8 cellular contexts compared by ENCODE assay signal in the genomic region with DNA sequence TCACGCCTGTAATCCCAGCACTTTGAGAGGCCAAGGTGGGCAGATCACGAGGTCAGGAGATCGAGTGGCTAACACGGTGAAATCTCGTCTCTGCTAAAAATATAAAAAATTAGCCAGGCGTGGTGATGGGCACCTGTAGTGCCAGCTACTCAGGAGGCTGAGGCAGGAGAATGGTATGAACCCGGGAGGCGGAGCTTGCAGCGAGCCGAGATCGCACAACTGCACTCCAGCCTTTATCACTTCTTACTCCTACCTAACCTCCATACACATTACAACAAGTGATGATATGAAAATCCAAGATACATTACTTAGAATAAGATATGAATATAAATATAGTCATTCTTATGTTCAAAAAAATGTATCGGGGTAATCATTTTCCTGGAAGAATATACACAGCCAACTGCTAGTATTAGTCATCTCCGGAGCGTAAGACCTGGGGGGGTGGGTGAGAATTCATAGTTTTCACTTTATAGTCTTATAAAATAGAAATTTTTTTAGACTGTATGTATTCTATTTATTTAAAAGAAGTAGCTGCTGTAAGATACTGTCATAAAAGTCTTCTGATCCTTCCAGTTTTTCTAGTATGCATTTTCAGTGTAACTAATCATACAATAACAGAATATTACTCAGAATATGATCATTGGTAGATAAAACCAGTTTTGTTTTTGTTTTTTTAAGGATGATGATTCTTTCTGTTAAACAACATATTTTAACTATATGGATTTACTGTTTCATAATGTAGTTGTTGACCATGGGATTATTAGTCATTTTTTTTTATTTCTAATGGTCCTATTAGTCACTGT. TPM values are rescaled to one million over a fixed set of nuclear protein-coding genes. Genes with fewer than 3 reads are reported as not detected.
DNase-seq lines count a peak whose midpoint lies in the region; ATAC-seq and TF ChIP-seq lines count a peak whose summit lies in the region.
"Not testable (repeated sequence)": the region's sequence is repeated elsewhere in the genome, so short reads cannot be mapped to it uniquely, and the experiment has no call there.

No MANE protein-coding gene starts in this region.

- not testable (repeated sequence) for DNase-seq in A673 (ENCODE audit: low spot score)
- peak; percentile 0 for DNase-seq in GM23248
- peak; percentile 76 for DNase-seq in PC-3
- DNase-seq in activated CD8-positive, alpha-beta memory T cell treated with anti-CD3 and anti-CD28 coated beads, Interleukin-2, amount 50 U/mL, for 48 hours, result peak; percentile 35
- DNase-seq in mammary epithelial cell, result peak; percentile 13
- peak; percentile 50 for DNase-seq in epithelial cell of esophagus (ENCODE audit: low read depth)
- peak; percentile 3 for DNase-seq in fibroblast of villous mesenchyme (ENCODE audit: low read depth)
- DNase-seq in mesenteric fat pad (ENCODE audit: low spot score), result peak; percentile 8

- H3K79me2 ChIP-seq in GM23248 (ENCODE audit: insufficient read depth); PC-3 (ENCODE audit: low read length); mammary epithelial cell (ENCODE audit: insufficient read depth, low read length): not testable (repeated sequence)

- POLR2A ChIA-PET in A673 (lab: Charles Lee; ENCODE audit: low non-redundant PET), result not testable (repeated sequence)
- POLR2A ChIA-PET in PC-3 (lab: Charles Lee; ENCODE audit: unreplicated experiment), result interaction anchor here (0.6 kb wide), 1 partner anchor 218 kb away, joined by 4 read pairs; no protein-coding TSS in a partner anchor

- not testable (repeated sequence) for H3K4me3 ChIP-seq in A673 (ENCODE audit: low read depth, low read length, poor library complexity, severe bottlenecking); GM23248; mammary epithelial cell (replicated peaks in 1 of 3; ENCODE audit: insufficient read depth in 1 of 3, low read depth in 2 of 3, low read length in 3 of 3); epithelial cell of esophagus (ENCODE audit: low read length); fibroblast of villous mesenchyme (ENCODE audit: low read depth, low read length)
- H3K4me3 ChIP-seq in PC-3 (ENCODE audit: low read length), result peak overlapping the region; percentile 50; the same call in 1 of the 2 replicates

- not testable (repeated sequence) for H3K36me3 ChIP-seq in A673 (ENCODE audit: insufficient read depth, low read length, poor library complexity, severe bottlenecking); PC-3 (ENCODE audit: low read depth, low read length); mammary epithelial cell (ENCODE audit: insufficient read depth, low read length)
- peaks cover 38% of the 10 kb centered on the region for H3K36me3 ChIP-seq in GM23248 (ENCODE audit: low read depth)

- H3K9me2 ChIP-seq in GM23248 (ENCODE audit: insufficient read depth); PC-3 (replicated peaks; ENCODE audit: low read length): not testable (repeated sequence)

- dilution Hi-C loops in mammary epithelial cell (cut with HindIII; ENCODE audit: low sequenced_read_pairs), result not testable (repeated sequence)

- TF ChIP-seq CTCF in A673 (conservative IDR thresholded peaks at IDR 0.05; ENCODE audit: low read depth, low read length); PC-3 (conservative IDR thresholded peaks at IDR 0.05; ENCODE audit: low read depth, low read length); mammary epithelial cell (conservative IDR thresholded peaks at IDR 0.05 in 1 of 2, IDR thresholded peaks at IDR 0.05 in 1 of 2; ENCODE audit: extremely low read depth in 1 of 2, insufficient read depth in 1 of 2, low read depth in 1 of 2, low read length in 2 of 2); epithelial cell of esophagus (IDR thresholded peaks at IDR 0.05; ENCODE audit: insufficient read depth, low read depth, low read length, missing control alignments); fibroblast of villous mesenchyme (IDR thresholded peaks at IDR 0.05; ENCODE audit: insufficient read depth, low read depth, low read length): not testable (repeated sequence)

- CTCF ChIA-PET in A673 (lab: Charles Lee); PC-3 (lab: Charles Lee); mammary epithelial cell (lab: Charles Lee; ENCODE audit: low non-redundant PET): not testable (repeated sequence)

- H3K4me1 ChIP-seq in A673 (ENCODE audit: insufficient read depth, low read length, poor library complexity, severe bottlenecking); GM23248 (ENCODE audit: insufficient read depth); mammary epithelial cell (ENCODE audit: insufficient read depth, low read length): not testable (repeated sequence)
- H3K4me1 ChIP-seq in PC-3 (ENCODE audit: insufficient read depth, low read length), result peaks cover 15% of the 10 kb centered on the region

- H3F3A ChIP-seq in GM23248 (ENCODE audit: insufficient read depth); PC-3 (ENCODE audit: low read length, unreplicated experiment): not testable (repeated sequence)

- not testable (repeated sequence) for H3K9ac ChIP-seq in GM23248; mammary epithelial cell (ENCODE audit: insufficient read depth, low read length)
- peak overlapping the region; percentile 91 for H3K9ac ChIP-seq in PC-3 (ENCODE audit: low read length)

- ATAC-seq in PC-3, result peak; percentile 66

- TSS peak; percentile 23 for BruUV-seq in A673 (replicated peaks; lab: Mats Ljungman, UMichigan)
- not testable (repeated sequence) for BruUV-seq in PC-3 (replicated peaks; lab: Mats Ljungman, UMichigan); mammary epithelial cell (replicated peaks; lab: Mats Ljungman, UMichigan)

- intact Hi-C loops in A673 (cut with micrococcal nuclease; ENCODE audit: unreplicated experiment); PC-3 (cut with micrococcal nuclease); mammary epithelial cell (cut with micrococcal nuclease): not testable (repeated sequence)

- H3K4me2 ChIP-seq in GM23248 (ENCODE audit: unreplicated experiment); mammary epithelial cell (ENCODE audit: insufficient read depth, low read depth, low read length): not testable (repeated sequence)
- H3K4me2 ChIP-seq in PC-3 (ENCODE audit: low read length), result peak overlapping the region; percentile 79

- not testable (repeated sequence) for H3K27me3 ChIP-seq in A673 (replicated peaks; ENCODE audit: insufficient read depth, low read depth, low read length, poor library complexity); GM23248 (replicated peaks; ENCODE audit: insufficient read depth); PC-3 (ENCODE audit: low read length); mammary epithelial cell (ENCODE audit: insufficient read depth, low read length)

- in situ Hi-C loops in GM23248 (cut with MboI); mammary epithelial cell (cut with MboI; ENCODE audit: low sequenced_read_pairs in 2 of 2): not testable (repeated sequence)

- H3K27ac ChIP-seq in A673 (ENCODE audit: low read depth, low read length, poor library complexity, severe bottlenecking); GM23248; mammary epithelial cell (ENCODE audit: insufficient read depth, low read depth, low read length): not testable (repeated sequence)
- peak overlapping the region; percentile 100 for H3K27ac ChIP-seq in PC-3 (ENCODE audit: low read length)

- H4K20me1 ChIP-seq in GM23248 (ENCODE audit: insufficient read depth); PC-3 (ENCODE audit: low read length); mammary epithelial cell (ENCODE audit: insufficient read depth, low read length): not testable (repeated sequence)

- H2AFZ ChIP-seq in GM23248; PC-3 (ENCODE audit: low read length); mammary epithelial cell (ENCODE audit: low read depth, low read length): not testable (repeated sequence)

- WGBS in GM23248 (ENCODE audit: low coverage in 1 of 2, low lambda C conversion rate in 2 of 2, missing lambda C conversion rate in 2 of 2), 2 experiments, result 97% methylated on average over 14 of the region's 14 CpGs
- 95% methylated on average over 14 of the region's 14 CpGs for WGBS in mammary epithelial cell (ENCODE audit: low coverage, missing lambda C conversion rate)

- H3K9me3 ChIP-seq in A673 (ENCODE audit: low read depth, low read length, poor library complexity, severe bottlenecking); GM23248 (ENCODE audit: low read depth); PC-3 (ENCODE audit: low read length); mammary epithelial cell (replicated peaks; ENCODE audit: insufficient read depth, low read length): not testable (repeated sequence)

RNA-seq across cellular contexts. Expression of a gene that starts 32.7 kb away (rescaled TPM):
- total RNA-seq in A673 (2021), result 14.2 and 21.2 TPM in 2 replicates
- total RNA-seq in GM23248 (2014; rRNA removed; shearing (Covaris generic)), result 2.1 and 5.1 TPM in 2 replicates
- polyA plus RNA-seq in GM23248 (2016; fragmentation: Nextera tagmentation; extraction: Ambion mirVana), result 3.1 and 3.7 TPM in 2 replicates
- total RNA-seq in PC-3 (2014; rRNA removed), result 7.4 and 9.5 TPM in 2 replicates
- 10 to 100 TPM in 1 of 2 donors, 1 to 10 TPM in 1; 8.0 to 13.6 TPM for total RNA-seq in mammary epithelial cell
- polyA plus RNA-seq in mammary epithelial cell, result 5.2 TPM
- 1.8 TPM for polyA minus RNA-seq in mammary epithelial cell
- 12.9 and 14.2 TPM in 2 replicates for total RNA-seq in fibroblast of villous mesenchyme
- total RNA-seq in mesenteric fat pad, result 7.1 TPM

RNA-seq across cellular contexts. Expression of a gene that starts 37.7 kb away (rescaled TPM):
- total RNA-seq in A673 (2021) (29.9 and 31.5 TPM in 2 replicates), PC-3 (2014; rRNA removed) (11.5 and 15.8 TPM in 2 replicates), mammary epithelial cell (10 to 100 TPM; 14.5 to 28.1 TPM), fibroblast of villous mesenchyme (20.0 and 29.4 TPM in 2 replicates), mesenteric fat pad (19.6 TPM)
- total RNA-seq in GM23248 (2014; rRNA removed; shearing (Covaris generic)), result 12.4 and 12.9 TPM in 2 replicates
- polyA plus RNA-seq in GM23248 (2016; fragmentation: Nextera tagmentation; extraction: Ambion mirVana) (6.8 and 7.1 TPM in 2 replicates), mammary epithelial cell (13.1 TPM)
- polyA minus RNA-seq in mammary epithelial cell, result 5.1 TPM
